ENCODE assay signal across 1 cellular context in the genomic region with DNA sequence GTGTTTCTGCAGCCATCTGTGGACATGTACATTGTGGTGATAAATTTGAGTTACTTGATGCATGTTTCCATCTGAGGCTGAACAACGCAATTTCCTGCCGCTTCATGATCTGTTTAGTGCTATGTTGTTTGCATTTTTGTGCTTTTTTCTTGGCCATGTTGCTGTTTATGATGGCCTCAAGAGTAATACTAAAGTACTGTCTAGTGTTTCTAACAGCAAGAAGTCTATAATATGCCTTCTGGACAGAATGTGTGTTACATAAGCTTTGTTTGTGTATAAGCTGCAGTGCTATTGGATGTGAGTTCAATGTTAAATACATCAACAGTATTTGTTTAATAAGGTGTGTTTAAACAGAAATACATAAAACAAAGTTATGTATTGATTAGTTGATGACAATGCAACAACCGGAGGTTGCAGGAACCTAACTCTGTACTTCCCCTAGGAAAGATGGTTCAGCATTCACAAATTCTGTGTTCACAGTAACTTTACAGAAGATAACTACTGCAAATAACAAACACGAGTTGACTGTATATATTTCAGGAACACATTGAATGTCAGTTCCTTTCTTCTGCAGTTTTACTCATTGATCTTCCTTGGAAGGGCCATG.
TF ChIP-seq lines count a peak whose summit lies in the region.

No MANE protein-coding gene starts in this region.

TF ChIP-seq in IMR-90, 13 proteins besides CTCF, POLR2A, EP300 and RAD21:
- TF ChIP-seq SMC3 (IDR thresholded peaks at IDR 0.05; ENCODE audit: low read depth, low read length) = no peak
- no peak for TF ChIP-seq BHLHE40 (IDR thresholded peaks at IDR 0.05; ENCODE audit: low read depth, low read length)
- no peak for TF ChIP-seq NFE2L2 (IDR thresholded peaks at IDR 0.05; ENCODE audit: low read depth, low read length)
- TF ChIP-seq RCOR1 (IDR thresholded peaks at IDR 0.05; ENCODE audit: insufficient replicate concordance, low read length) = no peak
- TF ChIP-seq, protein P1, sequence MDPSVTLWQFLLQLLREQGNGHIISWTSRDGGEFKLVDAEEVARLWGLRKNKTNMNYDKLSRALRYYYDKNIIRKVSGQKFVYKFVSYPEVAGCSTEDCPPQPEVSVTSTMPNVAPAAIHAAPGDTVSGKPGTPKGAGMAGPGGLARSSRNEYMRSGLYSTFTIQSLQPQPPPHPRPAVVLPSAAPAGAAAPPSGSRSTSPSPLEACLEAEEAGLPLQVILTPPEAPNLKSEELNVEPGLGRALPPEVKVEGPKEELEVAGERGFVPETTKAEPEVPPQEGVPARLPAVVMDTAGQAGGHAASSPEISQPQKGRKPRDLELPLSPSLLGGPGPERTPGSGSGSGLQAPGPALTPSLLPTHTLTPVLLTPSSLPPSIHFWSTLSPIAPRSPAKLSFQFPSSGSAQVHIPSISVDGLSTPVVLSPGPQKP (IDR thresholded peaks at IDR 0.05; ENCODE audit: borderline replicate concordance, low read depth, low read length) = no peak
- TF ChIP-seq, protein P2, sequence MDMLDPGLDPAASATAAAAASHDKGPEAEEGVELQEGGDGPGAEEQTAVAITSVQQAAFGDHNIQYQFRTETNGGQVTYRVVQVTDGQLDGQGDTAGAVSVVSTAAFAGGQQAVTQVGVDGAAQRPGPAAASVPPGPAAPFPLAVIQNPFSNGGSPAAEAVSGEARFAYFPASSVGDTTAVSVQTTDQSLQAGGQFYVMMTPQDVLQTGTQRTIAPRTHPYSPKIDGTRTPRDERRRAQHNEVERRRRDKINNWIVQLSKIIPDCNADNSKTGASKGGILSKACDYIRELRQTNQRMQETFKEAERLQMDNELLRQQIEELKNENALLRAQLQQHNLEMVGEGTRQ (IDR thresholded peaks at IDR 0.05; ENCODE audit: low read depth, low read length) = no peak
TF ChIP-seq in IMR-90: peak in this region for 0.
